8 cellular contexts compared by ENCODE assay signal in the genomic region with DNA sequence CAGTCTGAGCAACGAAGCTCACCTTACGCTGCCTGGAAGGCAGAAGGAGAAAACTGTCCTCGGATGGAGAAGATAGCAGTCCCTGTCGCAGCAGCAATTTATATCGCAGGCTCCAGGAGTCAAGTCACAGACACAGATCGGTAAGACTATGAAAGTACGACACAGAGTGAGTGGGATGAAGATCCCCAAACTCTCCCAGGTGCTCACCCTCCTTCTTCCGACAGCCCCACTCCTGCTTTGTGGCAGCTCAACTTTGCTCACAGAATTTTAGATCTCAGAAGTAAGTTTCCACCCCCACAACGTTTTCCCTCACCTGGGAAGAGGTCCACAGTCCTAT. TPM values are rescaled to one million over a fixed set of nuclear protein-coding genes. Genes with fewer than 3 reads are reported as not detected.
DNase-seq lines count a peak whose midpoint lies in the region; ATAC-seq and TF ChIP-seq lines count a peak whose summit lies in the region.

No MANE protein-coding gene starts in this region.

- peak; percentile 0 for ATAC-seq in GM19023 (IDR thresholded peaks at IDR 0.05; ENCODE audit: unreplicated experiment)
- no peak for ATAC-seq in HG02885 (IDR thresholded peaks at IDR 0.05; ENCODE audit: poor library complexity, unreplicated experiment)

- H3K9me2 ChIP-seq in neural cell (ENCODE audit: insufficient read depth, low read length), result no peaks in the 10 kb centered on the region

- no peaks in the 10 kb centered on the region for H3K36me3 ChIP-seq in endocrine pancreas (ENCODE audit: control insufficient read depth, insufficient read depth, low read length)
- H3K36me3 ChIP-seq in neural cell (ENCODE audit: insufficient read depth, low read length), result no peaks in the 10 kb centered on the region

- TF ChIP-seq CTCF in neural cell (IDR thresholded peaks at IDR 0.05; ENCODE audit: poor library complexity, severe bottlenecking), result no peak

- no peaks in the 10 kb centered on the region for H3K4me1 ChIP-seq in endocrine pancreas (ENCODE audit: control insufficient read depth, insufficient read depth, low read length)

- H4K20me1 ChIP-seq in neural cell (ENCODE audit: insufficient read depth), result no peaks in the 10 kb centered on the region

- no peaks in the 10 kb centered on the region for H3F3A ChIP-seq in neural cell (ENCODE audit: insufficient read depth, low read length, poor library complexity, severe bottlenecking)

- peak; percentile 64 for DNase-seq in OCI-M1 (lab: John Stamatoyannopoulos, UW)
- no peak for DNase-seq in amygdala (lab: John Stamatoyannopoulos, UW)
- no peak for DNase-seq in SHP77 treated with DMSO at 0.1 percent for 48 hours (lab: John Stamatoyannopoulos, UW)
- DNase-seq in glomerular visceral epithelial cell (ENCODE audit: extremely low spot score), result no peak

- TF ChIP-seq RAD21 in neural cell (conservative IDR thresholded peaks at IDR 0.05), result no peak

- no peak for TF ChIP-seq EP300 in neural cell (conservative IDR thresholded peaks at IDR 0.05; ENCODE audit: poor library complexity, severe bottlenecking)

- H3K4me2 ChIP-seq in neural cell (ENCODE audit: low read length), result peak overlapping the region; percentile 83

- H3K27me3 ChIP-seq in endocrine pancreas (ENCODE audit: control insufficient read depth, insufficient read depth, low read length) (no peaks in the 10 kb centered on the region), neural cell (ENCODE audit: insufficient read depth, low read depth, low read length) (no peaks in the 10 kb centered on the region)

- H2AFZ ChIP-seq in neural cell (ENCODE audit: low read depth, low read length), result peak overlapping the region; percentile 76

- H3K4me3 ChIP-seq in endocrine pancreas (ENCODE audit: control insufficient read depth, insufficient read depth, low read length) (peak overlapping the region; percentile 97), neural cell (ENCODE audit: low read length) (peak overlapping the region; percentile 78)

- peak overlapping the region; percentile 99 for H3K9ac ChIP-seq in endocrine pancreas (ENCODE audit: control insufficient read depth, insufficient read depth, low read length)
- H3K9ac ChIP-seq in neural cell (ENCODE audit: low read length), result peak overlapping the region; percentile 70

- peak overlapping the region; percentile 52 for H3K27ac ChIP-seq in neural cell (ENCODE audit: low read length)

- H3K79me2 ChIP-seq in neural cell (replicated peaks; ENCODE audit: insufficient read depth, low read length), result peaks cover 17% of the 10 kb centered on the region

- H3K9me3 ChIP-seq in endocrine pancreas (ENCODE audit: control insufficient read depth, low read length) (no peaks in the 10 kb centered on the region), neural cell (ENCODE audit: low read length) (no peaks in the 10 kb centered on the region)

TF ChIP-seq in neural cell, 6 proteins besides CTCF, POLR2A, EP300 and RAD21:
- TF ChIP-seq SMC3 (conservative IDR thresholded peaks at IDR 0.05; ENCODE audit: poor library complexity) (no peak), TAF1 (IDR thresholded peaks at IDR 0.05; ENCODE audit: low read depth) (no peak)
TF ChIP-seq in neural cell: peak in this region for 0.

RNA-seq across cellular contexts. Expression of a gene that starts 0.4 kb away (rescaled TPM):
- polyA plus RNA-seq in neural cell, result 16.3 and 22.2 TPM in 2 replicates
- polyA minus RNA-seq in neural cell, result 23.2 and 26.3 TPM in 2 replicates

RNA-seq across cellular contexts. Expression of a gene that starts 36.8 kb away (rescaled TPM):
- polyA plus RNA-seq in neural cell, result 45.7 and 59.1 TPM in 2 replicates
- 57.7 and 64.0 TPM in 2 replicates for polyA minus RNA-seq in neural cell
